ENCODE assay signal across 8 cellular contexts in genomic region chr12:93060666-93061413, GRCh38.
DNase-seq lines count a peak whose midpoint lies in the region; ATAC-seq and TF ChIP-seq lines count a peak whose summit lies in the region.

No MANE protein-coding gene starts in this region.

- peaks cover 0 to 1% (median 0%) of the 10 kb centered on the region in 7 donors for H3K9me3 Mint-ChIP-seq in CD14-positive monocyte

- H3K4me1 Mint-ChIP-seq in CD14-positive monocyte = peaks cover 42% of the 10 kb centered on the region

- no peak for TF ChIP-seq CTCF in CD14-positive monocyte (IDR thresholded peaks at IDR 0.05)

- H3K27ac Mint-ChIP-seq in CD14-positive monocyte = peak overlapping the region in 6 of 7 donors; percentile 66 to 76 (median 74)

- H3K9ac ChIP-seq in HUES64 (ENCODE audit: low read depth, low read length) (no peak overlapping the region), rectal smooth muscle tissue (ENCODE audit: low read length) (no peak overlapping the region)

- intact Hi-C loops in CD14-positive monocyte (cut with micrococcal nuclease) = no loop called here

- H3K27ac ChIP-seq in HUES64 (ENCODE audit: low read depth, low read length) (peak overlapping the region; percentile 25; the same call in 1 of the 2 replicates), rectal smooth muscle tissue (ENCODE audit: low read depth, low read length) (peak overlapping the region; percentile 74)

- H3K4me1 ChIP-seq in HUES64 (ENCODE audit: insufficient read depth, low read length) = peaks cover 8% of the 10 kb centered on the region
- peaks cover 18% of the 10 kb centered on the region for H3K4me1 ChIP-seq in rectal smooth muscle tissue (ENCODE audit: control insufficient read depth, insufficient read depth, low read length)

- 59% methylated on average over 8 of the region's 8 CpGs for WGBS in HUES64

- peak; percentile 43 for ATAC-seq in GM21515 (IDR thresholded peaks at IDR 0.05; ENCODE audit: unreplicated experiment)

- peaks cover 7 to 12% (median 11%) of the 10 kb centered on the region in 3 donors for H3K27me3 Mint-ChIP-seq in CD14-positive monocyte (ENCODE audit: low read depth in 3 of 3)

- H3K36me3 ChIP-seq in HUES64 (ENCODE audit: insufficient read depth, low read length) (no peaks in the 10 kb centered on the region), rectal smooth muscle tissue (ENCODE audit: control insufficient read depth, insufficient read depth, low read length) (no peaks in the 10 kb centered on the region), MG63 (no peaks in the 10 kb centered on the region)

- no peaks in the 10 kb centered on the region for H3K9me3 ChIP-seq in HUES64 (ENCODE audit: insufficient read depth, low read depth, low read length)
- H3K9me3 ChIP-seq in MG63 = no peaks in the 10 kb centered on the region

- H3K36me3 Mint-ChIP-seq in CD14-positive monocyte = no peaks in the 10 kb centered on the region

- DNase-seq in CD14-positive monocyte (ENCODE audit: low spot score) = no peak
- DNase-seq in dermis microvascular lymphatic vessel endothelial cell (ENCODE audit: low read depth in 2 of 2) = peak; percentile 56 to 76
- DNase-seq in SW 1271 (lab: John Stamatoyannopoulos, UW) = no peak
- no peak for DNase-seq in activated effector memory CD4-positive, alpha-beta T cell treated with anti-CD3 and anti-CD28 coated beads, Interleukin-2, amount 50 U/mL, for 16 hours
- DNase-seq in MG63 = no peak

- no peak overlapping the region for H3K4me3 Mint-ChIP-seq in CD14-positive monocyte

- H3K27me3 ChIP-seq in HUES64 (ENCODE audit: insufficient read depth, low read length) (no peaks in the 10 kb centered on the region), rectal smooth muscle tissue (ENCODE audit: control insufficient read depth, insufficient read depth, low read length) (no peaks in the 10 kb centered on the region), MG63 (no peaks in the 10 kb centered on the region; the same call in 1 of the 2 replicates)

- H3K4me3 ChIP-seq in HUES64 (ENCODE audit: low read length) (no peak overlapping the region), rectal smooth muscle tissue (ENCODE audit: low read length) (peak overlapping the region; percentile 27), MG63 (no peak overlapping the region)

Comparison
In these comparisons a context has a peak if more than half of its experiments do, and no peak if none do; other contexts are left out.
1. DNase-seq: peak in dermis microvascular lymphatic vessel endothelial cell (2 of 2); none in CD14-positive monocyte (single experiment), SW 1271 (0 of 2), activated effector memory CD4-positive, alpha-beta T cell treated with anti-CD3 and anti-CD28 coated beads, Interleukin-2, amount 50 U/mL, for 16 hours (single experiment) and MG63 (single experiment).